In the genomic region with DNA sequence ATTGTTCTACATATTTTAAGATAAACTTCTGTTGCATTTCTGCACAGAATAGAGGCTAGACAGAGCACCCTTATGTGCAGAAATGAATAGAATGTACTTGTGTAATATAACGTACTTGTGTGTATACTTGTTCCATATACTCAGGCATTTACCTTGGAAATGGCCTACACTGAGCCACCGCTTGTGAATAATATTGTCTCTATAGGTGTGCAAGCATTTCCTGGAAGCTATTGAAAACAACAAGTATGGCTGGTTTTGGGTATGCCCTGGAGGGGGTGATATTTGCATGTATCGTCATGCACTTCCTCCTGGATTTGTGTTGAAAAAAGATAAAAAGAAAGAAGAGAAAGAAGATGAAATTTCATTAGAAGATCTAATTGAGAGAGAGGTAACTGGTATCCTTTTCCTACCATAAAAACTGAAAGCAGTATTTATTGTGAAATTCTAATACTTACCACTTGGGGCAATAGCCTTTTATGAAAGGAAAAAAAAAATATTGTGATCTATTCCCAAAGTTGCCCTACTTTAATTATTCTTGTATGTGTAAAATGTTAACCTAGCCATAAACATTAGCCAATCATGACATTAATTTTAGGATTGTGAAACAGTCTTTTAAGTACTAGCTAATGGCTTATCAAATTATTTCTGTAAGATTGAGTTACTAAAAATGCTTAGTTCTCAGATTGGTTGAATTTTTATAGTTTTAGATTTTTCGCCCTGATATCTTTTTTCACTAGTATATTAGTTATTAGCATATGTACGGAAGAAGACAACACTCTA, we compare ENCODE assay signal across 8 cellular contexts. TPM values are rescaled to one million over a fixed set of nuclear protein-coding genes. Genes with fewer than 3 reads are reported as not detected.
DNase-seq lines count a peak whose midpoint lies in the region; ATAC-seq and TF ChIP-seq lines count a peak whose summit lies in the region.

No MANE protein-coding gene starts in this region.

- H3K4me3 Mint-ChIP-seq in activated naive CD4-positive, alpha-beta T cell treated with anti-CD3 and anti-CD28 coated beads, Interleukin-2, amount 10 ng/mL, durations not matched to agents 7 days and 5 days = no peak overlapping the region
- no peak overlapping the region for H3K4me3 Mint-ChIP-seq in chondrocyte (ENCODE audit: unreplicated experiment)

- no peaks in the 10 kb centered on the region for H3K9me3 Mint-ChIP-seq in activated naive CD4-positive, alpha-beta T cell treated with anti-CD3 and anti-CD28 coated beads, Interleukin-2, amount 10 ng/mL, durations not matched to agents 7 days and 5 days
- no peaks in the 10 kb centered on the region for H3K9me3 Mint-ChIP-seq in chondrocyte (ENCODE audit: low read depth)

- TF ChIP-seq CTCF in chondrocyte (IDR thresholded peaks at IDR 0.05) (peak; percentile 87), mucosa of descending colon (IDR thresholded peaks at IDR 0.05) (peak; percentile 21)

- H3K27me3 Mint-ChIP-seq in activated naive CD4-positive, alpha-beta T cell treated with anti-CD3 and anti-CD28 coated beads, Interleukin-2, amount 10 ng/mL, durations not matched to agents 7 days and 5 days = no peaks in the 10 kb centered on the region
- no peaks in the 10 kb centered on the region for H3K27me3 Mint-ChIP-seq in chondrocyte (ENCODE audit: low read depth)

- no peaks in the 10 kb centered on the region for H3K9me3 ChIP-seq in mucosa of descending colon

- no peak for DNase-seq in activated naive CD4-positive, alpha-beta T cell treated with anti-CD3 and anti-CD28 coated beads, Interleukin-2, amount 10 ng/mL, durations not matched to agents 7 days and 5 days
- DNase-seq in activated naive CD4-positive, alpha-beta T cell treated with Interleukin-2 at 50 U/mL for 16 hours = no peak
- DNase-seq in NCI-H748 treated with DMSO at 0.1 percent for 48 hours (lab: John Stamatoyannopoulos, UW) (peak; percentile 36), chondrocyte (ENCODE audit: low spot score) (no peak), mucosa of descending colon (no peak)
- no peak for DNase-seq in stimulated activated CD4-positive, alpha-beta T cell treated with anti-CD3 and anti-CD28 coated beads, Interleukin-15, amount 100 ng/mL, for 24 hours
- DNase-seq in activated CD4-positive, CD25-positive, alpha-beta regulatory T cell (lab: John Stamatoyannopoulos, UW) = no peak

- H3K4me3 ChIP-seq in mucosa of descending colon = no peak overlapping the region

- H3K4me1 ChIP-seq in mucosa of descending colon (ENCODE audit: low read depth) = no peaks in the 10 kb centered on the region

- H3K36me3 ChIP-seq in mucosa of descending colon (ENCODE audit: low read depth) = no peaks in the 10 kb centered on the region

- intact Hi-C loops in mucosa of descending colon (cut with DNase I, micrococcal nuclease) = loop anchor here in 1 of 2 donors (5.0 kb wide), 1 partner anchor 138 kb away; no protein-coding TSS in a partner anchor

- CTCF ChIA-PET in activated naive CD4-positive, alpha-beta T cell treated with anti-CD3 and anti-CD28 coated beads, Interleukin-2, amount 10 ng/mL, durations not matched to agents 7 days and 5 days (lab: Charles Lee) = interaction anchor here (1.0 to 5.1 kb wide), 14 partner anchors 10 to 147 kb away, joined by 3 to 90 read pairs (median 4); partner anchors contain the start of genes ITGAV and ZC3H15

- peak; percentile 65 for ATAC-seq in HG02885 (IDR thresholded peaks at IDR 0.05; ENCODE audit: poor library complexity, unreplicated experiment)
- ATAC-seq in mucosa of descending colon = peak; percentile 49

- peaks cover 6% of the 10 kb centered on the region for H3K4me1 Mint-ChIP-seq in activated naive CD4-positive, alpha-beta T cell treated with anti-CD3 and anti-CD28 coated beads, Interleukin-2, amount 10 ng/mL, durations not matched to agents 7 days and 5 days
- H3K4me1 Mint-ChIP-seq in chondrocyte (ENCODE audit: low read depth) = peaks cover 5% of the 10 kb centered on the region

- H3K27ac Mint-ChIP-seq in activated naive CD4-positive, alpha-beta T cell treated with anti-CD3 and anti-CD28 coated beads, Interleukin-2, amount 10 ng/mL, durations not matched to agents 7 days and 5 days = peak overlapping the region; percentile 22
- H3K27ac Mint-ChIP-seq in chondrocyte (ENCODE audit: unreplicated experiment) = no peak overlapping the region

- H3K36me3 Mint-ChIP-seq in activated naive CD4-positive, alpha-beta T cell treated with anti-CD3 and anti-CD28 coated beads, Interleukin-2, amount 10 ng/mL, durations not matched to agents 7 days and 5 days = peaks cover 53% of the 10 kb centered on the region
- peaks cover 33% of the 10 kb centered on the region for H3K36me3 Mint-ChIP-seq in chondrocyte (ENCODE audit: low read depth)

RNA-seq across cellular contexts. Expression of gene ZC3H15, which starts 18.0 kb away (rescaled TPM):
- total RNA-seq in chondrocyte (43.0 to 48.7 TPM (median 46.4 TPM) in 3 replicates), mucosa of descending colon (10 to 100 TPM; 46.5 to 54.6 (median 48.2) TPM)
